In the genomic region with DNA sequence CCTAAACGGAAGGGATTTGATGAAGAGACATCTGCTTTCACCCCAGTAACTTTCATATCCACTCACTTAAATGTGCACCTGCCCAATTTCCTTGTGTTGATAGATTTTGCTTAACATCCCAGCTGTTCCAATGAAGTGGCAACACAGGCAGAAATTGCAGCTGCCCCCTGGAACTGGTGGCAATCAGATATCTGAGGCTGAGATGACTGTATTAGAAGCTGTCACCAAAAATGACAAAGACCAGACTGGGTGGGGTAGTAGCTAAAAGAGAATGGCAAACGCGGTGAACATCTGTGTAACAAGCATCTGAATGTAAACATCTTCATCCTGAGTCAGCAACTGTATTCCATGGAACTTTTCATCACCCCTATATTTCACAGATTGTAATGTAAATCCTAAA, we compare ENCODE assay signal across 24 cellular contexts.
"Had no signal": no experiment of that assay in that cellular context is flagged by ENCODE, and none has a peak within 500 bp of the region (broad histone marks: within the 10 kb centered on the region; RNA-seq: fewer than 3 reads in every experiment).

No MANE protein-coding gene starts in this region.

- H3K27me3 ChIP-seq: MG63 had no signal

- H3K4me1 ChIP-seq: SJCRH30 had no signal

- H3K4me3 ChIP-seq: MG63, SJCRH30, SK-N-MC had no signal

- H3K9me3 ChIP-seq: MG63, SJCRH30 had no signal

- H3K27ac ChIP-seq: RWPE1, SJCRH30, SK-N-MC had no signal

- ATAC-seq: HepG2, Panc1, PC-3 had no signal

- H3K36me3 ChIP-seq: MG63, SJCRH30 had no signal

- DNase-seq: IMR-90, Karpas-422, KG1, MG63, NCI-H1092, NCI-H1105 treated with DMSO at 0.1 percent for 48 hours, NCI-H1417 treated with DMSO at 0.1 percent for 48 hours, NCI-H146, NCI-H1694 treated with DMSO at 0.1 percent for 48 hours, NCI-H1930, NCI-H2081, NCI-H2107, NCI-H345, NCI-H446 treated with DMSO at 0.1 percent for 48 hours, NCI-H510A treated with DMSO at 0.1 percent for 48 hours, NCI-H69, NCI-H774, PC-3, SHP77 treated with DMSO at 0.1 percent for 48 hours had no signal
